Comparison of ENCODE assay signal across 24 cellular contexts in the genomic region with DNA sequence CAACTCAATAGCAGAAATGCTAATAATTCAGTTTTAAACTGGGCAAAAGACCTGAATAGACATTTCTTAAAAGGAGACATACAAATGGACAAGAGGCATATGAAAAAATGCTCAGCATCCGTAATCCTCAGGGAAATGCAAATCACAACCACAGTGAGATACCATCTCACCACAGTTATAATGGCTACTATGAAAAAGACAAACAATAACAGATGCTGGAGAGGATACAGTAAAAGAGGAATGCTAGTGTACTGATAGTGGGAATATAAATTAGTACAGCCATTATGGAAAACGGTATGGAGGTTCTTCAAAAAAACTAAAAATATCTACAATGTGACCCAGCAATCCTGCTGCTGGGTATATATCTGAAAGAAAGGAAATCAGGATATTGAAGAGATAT.
"Had no signal": no experiment of that assay in that cellular context is flagged by ENCODE, and none has a peak within 500 bp of the region (broad histone marks: within the 10 kb centered on the region; RNA-seq: fewer than 3 reads in every experiment).

No MANE protein-coding gene starts in this region.

- H3K4me1 ChIP-seq: stomach, suprapubic skin, testis, tibial artery, tibial nerve, transverse colon, upper lobe of left lung, upper lobe of right lung, uterus, vagina had no signal

- H3K27ac ChIP-seq: stomach, suprapubic skin, testis, thoracic aorta, thyroid gland, tibial artery, tibial nerve, transverse colon, upper lobe of left lung, upper lobe of right lung, uterus, vagina had no signal

- H3K4me3 ChIP-seq: stomach, suprapubic skin, testis, thoracic aorta, thyroid gland, tibial artery, tibial nerve, transverse colon, upper lobe of left lung, upper lobe of right lung, uterus, vagina had no signal

- H3K36me3 ChIP-seq: stomach, suprapubic skin, thoracic aorta, thyroid gland, tibial artery, tibial nerve, upper lobe of left lung, upper lobe of right lung, uterus, vagina had no signal

- H3K9me3 ChIP-seq: suprapubic skin, testis, thyroid gland, upper lobe of right lung, vagina had no signal

- DNase-seq: stimulated activated CD4-positive, alpha-beta T cell treated with anti-CD3 and anti-CD28 coated beads, Interleukin-2, amount 100 ng/mL, for 48 hours; stimulated activated CD4-positive, alpha-beta T cell treated with anti-CD3 and anti-CD28 coated beads, Interleukin-4, amount 100 ng/mL, for 1 hour; stimulated activated CD4-positive, alpha-beta T cell treated with anti-CD3 and anti-CD28 coated beads, Interleukin-4, amount 100 ng/mL, for 24 hours; stimulated activated CD4-positive, alpha-beta T cell treated with anti-CD3 and anti-CD28 coated beads, Interleukin-4, amount 100 ng/mL, for 4 hours; stimulated activated CD8-positive, alpha-beta memory T cell treated with anti-CD3 and anti-CD28 coated beads, Interleukin-4, amount 100 ng/mL, for 48 hours; stimulated activated naive B cell treated with anti-CD40 and anti-IgM and Interleukin-4, amounts not matched to agents 10 μg/mL and 1 μg/mL and 100 μg/mL, for 72 hours; stimulated activated naive CD4-positive, alpha-beta T cell; stimulated activated naive CD4-positive, alpha-beta T cell treated with Interleukin-2 at 50 U/mL for 16 hours; stimulated activated naive CD8-positive, alpha-beta T cell treated with anti-CD3 and anti-CD28 coated beads, Interleukin-15, amount 100 ng/mL, for 72 hours; stimulated activated naive CD8-positive, alpha-beta T cell treated with anti-CD3 and anti-CD28 coated beads, Interleukin-15, Interleukin-2, amounts not matched to agents 100 U/mL and 50 U/mL, for 24 hours; stomach; substantia nigra; testis; thyroid gland; tibial artery; transverse colon; trophoblast cell; upper lobe of left lung; upper lobe of right lung; uterus had no signal
